Comparison of ENCODE assay signal across 8 cellular contexts in the genomic region with DNA sequence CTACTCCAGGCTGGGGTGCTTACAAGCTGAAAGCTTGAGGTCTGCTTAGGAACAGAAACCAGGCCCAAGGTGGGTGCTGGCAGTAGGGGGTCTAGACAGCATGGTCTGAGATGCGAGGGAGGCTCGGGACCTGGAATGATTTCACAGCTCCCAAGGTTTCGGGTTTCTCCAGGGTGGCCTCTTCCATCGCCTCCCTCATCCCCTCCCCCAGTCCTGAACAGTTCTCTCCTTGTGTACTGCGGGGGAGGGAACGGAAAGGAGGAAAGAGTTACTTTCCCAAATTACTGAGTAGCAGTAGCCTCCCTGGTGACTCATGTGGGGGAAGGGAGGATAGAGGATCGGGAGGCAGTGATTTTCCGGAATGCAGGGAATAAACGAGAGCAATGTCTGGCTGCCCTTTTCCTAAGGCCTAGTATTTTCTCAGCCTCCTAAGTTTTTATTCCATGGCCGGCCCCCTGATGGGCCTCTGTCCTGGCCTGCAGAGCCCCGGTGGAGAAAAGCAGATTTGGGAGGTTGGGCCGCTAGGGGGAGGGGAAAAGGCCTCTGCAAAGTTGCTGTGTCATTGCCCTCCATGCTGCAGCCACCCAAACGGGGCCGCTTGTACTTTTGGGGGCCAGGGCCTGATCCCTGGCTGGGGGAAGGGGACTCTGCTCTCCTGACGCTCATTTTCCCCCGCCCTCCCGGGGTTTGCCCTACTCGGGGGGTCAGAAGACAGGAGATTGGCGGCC. TPM values are rescaled to one million over a fixed set of nuclear protein-coding genes. Genes with fewer than 3 reads are reported as not detected.
DNase-seq lines count a peak whose midpoint lies in the region; ATAC-seq and TF ChIP-seq lines count a peak whose summit lies in the region.

No MANE protein-coding gene starts in this region.

- intact Hi-C loops in mucosa of descending colon (cut with DNase I, micrococcal nuclease): no loop called here

- H3K4me1 ChIP-seq in HAP-1 (peaks cover 13% of the 10 kb centered on the region), endocrine pancreas (ENCODE audit: control insufficient read depth, insufficient read depth, low read length) (peaks cover 12% of the 10 kb centered on the region), mucosa of descending colon (ENCODE audit: low read depth) (peaks cover 19% of the 10 kb centered on the region)

- peak; percentile 14 for TF ChIP-seq CTCF in AG09319 (IDR thresholded peaks at IDR 0.05; ENCODE audit: low read depth, low read length)
- no peak for TF ChIP-seq CTCF in mucosa of descending colon (IDR thresholded peaks at IDR 0.05)

- H3K27me3 ChIP-seq in HAP-1 (ENCODE audit: low read depth) (no peaks in the 10 kb centered on the region), endocrine pancreas (ENCODE audit: control insufficient read depth, insufficient read depth, low read length) (no peaks in the 10 kb centered on the region)

- H3K9me3 ChIP-seq in HAP-1: no peaks in the 10 kb centered on the region
- no peaks in the 10 kb centered on the region for H3K9me3 ChIP-seq in endocrine pancreas (ENCODE audit: control insufficient read depth, low read length)
- no peaks in the 10 kb centered on the region for H3K9me3 ChIP-seq in mucosa of descending colon

- peak overlapping the region; percentile 89 for H3K4me3 ChIP-seq in HAP-1
- H3K4me3 ChIP-seq in endocrine pancreas (ENCODE audit: control insufficient read depth, insufficient read depth, low read length): peak overlapping the region; percentile 72
- H3K4me3 ChIP-seq in mucosa of descending colon: peak overlapping the region; percentile 66

- in situ Hi-C loops in HAP-1 (cut with MboI; ENCODE audit: low sequenced_read_pairs): loop anchor here (5.0 kb wide), 1 partner anchor 78 kb away; no protein-coding TSS in a partner anchor

- DNase-seq in AG09319 (ENCODE audit: extremely low read depth, low read depth) (peak; percentile 94), HAP-1 (ENCODE audit: low spot score in 2 of 2) (peak; percentile 87 to 88), NCI-H82 treated with DMSO at 0.1 percent for 48 hours (lab: John Stamatoyannopoulos, UW; ENCODE audit: unreplicated experiment) (peak; percentile 76), mucosa of descending colon (peak; percentile 81 to 85 (median 83))
- DNase-seq in activated CD8-positive, alpha-beta memory T cell treated with anti-CD3 and anti-CD28 coated beads for 4 hours (ENCODE audit: low read depth in 2 of 2): peak; percentile 47 to 52
- DNase-seq in stimulated activated CD8-positive, alpha-beta memory T cell treated with anti-CD3 and anti-CD28 coated beads, Interleukin-4, amount 100 ng/mL, for 48 hours: peak; percentile 86

- peak overlapping the region; percentile 100 for H3K9ac ChIP-seq in endocrine pancreas (ENCODE audit: control insufficient read depth, insufficient read depth, low read length)

- ATAC-seq in mucosa of descending colon (peak; percentile 21), GM21447 (IDR thresholded peaks at IDR 0.05; ENCODE audit: unreplicated experiment) (no peak)

- H3K36me3 ChIP-seq in HAP-1 (replicated peaks) (peaks cover 44% of the 10 kb centered on the region), endocrine pancreas (ENCODE audit: control insufficient read depth, insufficient read depth, low read length) (peaks cover 16% of the 10 kb centered on the region), mucosa of descending colon (ENCODE audit: low read depth) (no peaks in the 10 kb centered on the region)

RNA-seq across cellular contexts. Expression of a gene that starts 1.5 kb away (rescaled TPM):
- total RNA-seq in mucosa of descending colon: 100 to 1,000 TPM; 133 to 195 (median 168) TPM

RNA-seq across cellular contexts. Expression of a gene that starts 17.0 kb away (rescaled TPM):
- 10 to 100 TPM; 12.4 to 48.5 (median 27.7) TPM for total RNA-seq in mucosa of descending colon

RNA-seq across cellular contexts. Expression of a gene that starts 29.0 kb away (rescaled TPM):
- total RNA-seq in mucosa of descending colon: 10 to 100 TPM; 10.8 to 27.1 (median 22.8) TPM

RNA-seq across cellular contexts. Expression of a gene that starts 39.5 kb away (rescaled TPM):
- 1 to 10 TPM; 1.8 to 4.0 (median 3.2) TPM for total RNA-seq in mucosa of descending colon
